In genomic region chr10:110865804-110866482, GRCh38 we compare ENCODE assay signal across 1 cellular context.
TF ChIP-seq lines count a peak whose summit lies in the region.

No MANE protein-coding gene starts in this region.

TF ChIP-seq in K562, 482 proteins besides CTCF, POLR2A, EP300 and RAD21 (continues in another document):
- TF ChIP-seq XRCC3 (IDR thresholded peaks at IDR 0.05) (no peak), NKRF (IDR thresholded peaks at IDR 0.05; ENCODE audit: borderline replicate concordance) (no peak), TRIM28 (IDR thresholded peaks at IDR 0.05) (no peak), PHB2 (IDR thresholded peaks at IDR 0.05; ENCODE audit: low read depth) (no peak), FOS (IDR thresholded peaks at IDR 0.05; ENCODE audit: extremely low read depth, insufficient read length) (no peak), ZNF592 (IDR thresholded peaks at IDR 0.05) (no peak), PKNOX1 (IDR thresholded peaks at IDR 0.05) (peak; percentile 87), CHD4 (IDR thresholded peaks at IDR 0.05; ENCODE audit: insufficient read depth, insufficient replicate concordance, low read depth, low read length, poor library complexity, severe bottlenecking) (peak; percentile 40), ZNF121 (CRISPR knock-in tag; conservative IDR thresholded peaks at IDR 0.05) (no peak), ZNF146 (CRISPR knock-in tag; IDR thresholded peaks at IDR 0.05; ENCODE audit: unreplicated experiment) (no peak), ZBTB40 (IDR thresholded peaks at IDR 0.05) (no peak), ZBTB40 (CRISPR knock-in tag; IDR thresholded peaks at IDR 0.05) (no peak), PBX2 (CRISPR knock-in tag; IDR thresholded peaks at IDR 0.05; ENCODE audit: low read depth) (no peak), PBX2 (tag; conservative IDR thresholded peaks at IDR 0.05; ENCODE audit: low read depth) (peak; percentile 67; the same call in 1 of the 2 replicates), KDM1A (IDR thresholded peaks at IDR 0.05) (peak; percentile 50 to 58; a peak in 3 of 4 replicates), SOX6 (IDR thresholded peaks at IDR 0.05) (no peak), ZNF639 (CRISPR knock-in tag; conservative IDR thresholded peaks at IDR 0.05 in 1 of 2, IDR thresholded peaks at IDR 0.05 in 1 of 2) (no peak), ZNF395 (CRISPR knock-in tag; IDR thresholded peaks at IDR 0.05) (no peak), RNF2 (IDR thresholded peaks at IDR 0.05) (no peak), CUX1 (CRISPR knock-in tag; IDR thresholded peaks at IDR 0.05) (no peak), RBM25 (IDR thresholded peaks at IDR 0.05; ENCODE audit: low read depth, low read length, severe bottlenecking) (peak; percentile 86), CHD1 (IDR thresholded peaks at IDR 0.05; ENCODE audit: low read length) (no peak), BCOR (IDR thresholded peaks at IDR 0.05) (peak; percentile 86), SREBF2 (CRISPR knock-in tag; IDR thresholded peaks at IDR 0.05) (no peak)
